1 cellular context compared by ENCODE assay signal in the genomic region with DNA sequence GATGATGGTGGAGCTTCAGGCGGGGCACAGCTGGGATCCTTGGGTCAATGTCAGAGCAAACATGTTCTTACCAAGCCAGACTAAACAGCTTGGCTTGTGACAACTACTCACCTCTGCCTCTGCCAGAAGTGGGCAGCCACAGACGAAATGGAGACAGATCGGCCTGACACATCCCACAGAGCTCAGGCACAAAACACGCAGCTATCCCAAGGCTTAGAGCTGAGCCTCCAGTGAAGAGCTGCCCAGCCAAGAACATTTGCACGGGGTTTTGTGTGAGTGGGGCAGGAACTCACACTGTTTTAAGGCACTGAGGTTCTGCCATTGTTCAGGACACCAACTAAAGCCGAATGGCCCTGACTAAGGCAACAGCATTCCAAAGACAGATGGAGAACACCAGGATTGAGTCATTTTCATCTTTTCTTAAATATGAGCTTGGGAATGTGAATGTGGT.
TF ChIP-seq lines count a peak whose summit lies in the region.

No MANE protein-coding gene starts in this region.

TF ChIP-seq in endothelial cell of umbilical vein, 7 proteins besides CTCF, POLR2A, EP300 and RAD21:
- TF ChIP-seq EZH2 (IDR thresholded peaks at IDR 0.05; ENCODE audit: borderline replicate concordance, low read depth, low read length, severe bottlenecking) (no peak), MYC (IDR thresholded peaks at IDR 0.05; ENCODE audit: low read depth, low read length) (no peak), FOS (IDR thresholded peaks at IDR 0.05; ENCODE audit: borderline replicate concordance, insufficient read depth, low read length) (no peak), JUN (IDR thresholded peaks at IDR 0.05; ENCODE audit: borderline replicate concordance, insufficient read depth, insufficient read length, low read depth) (no peak), GATA2 (IDR thresholded peaks at IDR 0.05; ENCODE audit: insufficient read depth, insufficient read length, low read depth, low read length) (no peak), POLR2AphosphoS5 (IDR thresholded peaks at IDR 0.05; ENCODE audit: insufficient read depth, low read depth, low read length) (no peak)
- TF ChIP-seq, protein P1, sequence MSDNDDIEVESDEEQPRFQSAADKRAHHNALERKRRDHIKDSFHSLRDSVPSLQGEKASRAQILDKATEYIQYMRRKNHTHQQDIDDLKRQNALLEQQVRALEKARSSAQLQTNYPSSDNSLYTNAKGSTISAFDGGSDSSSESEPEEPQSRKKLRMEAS (IDR thresholded peaks at IDR 0.05; ENCODE audit: insufficient read depth, insufficient read length), result no peak
